Comparison of ENCODE assay signal across 7 cellular contexts in genomic region chr19:35643255-35644205, GRCh38. TPM values are rescaled to one million over a fixed set of nuclear protein-coding genes. Genes with fewer than 3 reads are reported as not detected.
DNase-seq lines count a peak whose midpoint lies in the region; ATAC-seq and TF ChIP-seq lines count a peak whose summit lies in the region.

No MANE protein-coding gene starts in this region.

- ATAC-seq in GM18505 (IDR thresholded peaks at IDR 0.05; ENCODE audit: unreplicated experiment) = peak; percentile 42
- peak; percentile 35 for ATAC-seq in HG03095 (IDR thresholded peaks at IDR 0.05; ENCODE audit: unreplicated experiment)
- peak; percentile 71 for ATAC-seq in left lobe of liver

- TF ChIP-seq POLR2A in GM18505 (IDR thresholded peaks at IDR 0.05; ENCODE audit: borderline replicate concordance, extremely low read depth, insufficient read depth, insufficient read length) = peak; percentile 92

- peak overlapping the region; percentile 60 for H3K27ac ChIP-seq in cingulate gyrus (ENCODE audit: low read depth, low read length)

- peak; percentile 71 to 86 for DNase-seq in NCI-H446 (lab: John Stamatoyannopoulos, UW)
- DNase-seq in activated CD4-positive, alpha-beta T cell treated with anti-CD3 and anti-CD28 coated beads for 4 hours = peak; percentile 76 to 80
- DNase-seq in left lobe of liver (ENCODE audit: low spot score) = peak; percentile 88
- peak; percentile 71 to 77 for DNase-seq in stimulated activated CD4-positive, alpha-beta T cell treated with anti-CD3 and anti-CD28 coated beads, Interleukin-2, amount 100 ng/mL, for 48 hours

RNA-seq across cellular contexts. Expression of gene ETV2, which starts 2.0 kb away (rescaled TPM):
- total RNA-seq in left lobe of liver = 0.48 TPM

RNA-seq across cellular contexts. Expression of gene COX6B1, which starts 4.6 kb away (rescaled TPM):
- 196 TPM for total RNA-seq in left lobe of liver

RNA-seq across cellular contexts. Expression of gene RBM42, which starts 14.7 kb away (rescaled TPM):
- 30.7 TPM for total RNA-seq in left lobe of liver

RNA-seq across cellular contexts. Expression of gene UPK1A, which starts 22.8 kb away (rescaled TPM):
- total RNA-seq in left lobe of liver = not detected

RNA-seq across cellular contexts. Expression of gene HAUS5, which starts 31.0 kb away (rescaled TPM):
- total RNA-seq in left lobe of liver = 5.7 TPM

Comparison
In these comparisons a context has a peak if more than half of its experiments do, and no peak if none do; other contexts are left out.
1. Peak in every context shown above with its lines: DNase-seq, ATAC-seq and H3K27ac ChIP-seq.